ENCODE assay signal across 1 cellular context in genomic region chr6:8240316-8240715, GRCh38.
A peak's percentile ranks its signal among the peaks of the same experiment; 100 is the strongest.
TF ChIP-seq lines count a peak whose summit lies in the region.

No MANE protein-coding gene starts in this region.

TF ChIP-seq in HepG2, 621 proteins besides CTCF, POLR2A, EP300 and RAD21:
- no peak for TF ChIP-seq ZNF510 (CRISPR knock-in tag; IDR thresholded peaks at IDR 0.05; ENCODE audit: low read depth)
- 0 out of 2 replicates have a peak, but pooled peaks have one; percentile 31 for TF ChIP-seq CBX2 (IDR thresholded peaks at IDR 0.05; ENCODE audit: low read depth, low read length)
- no peak for TF ChIP-seq CBX2 (CRISPR knock-in tag; IDR thresholded peaks at IDR 0.05; ENCODE audit: low read depth)
TF ChIP-seq in HepG2: peak in this region for 1.
